ENCODE assay signal across 16 cellular contexts in the genomic region with DNA sequence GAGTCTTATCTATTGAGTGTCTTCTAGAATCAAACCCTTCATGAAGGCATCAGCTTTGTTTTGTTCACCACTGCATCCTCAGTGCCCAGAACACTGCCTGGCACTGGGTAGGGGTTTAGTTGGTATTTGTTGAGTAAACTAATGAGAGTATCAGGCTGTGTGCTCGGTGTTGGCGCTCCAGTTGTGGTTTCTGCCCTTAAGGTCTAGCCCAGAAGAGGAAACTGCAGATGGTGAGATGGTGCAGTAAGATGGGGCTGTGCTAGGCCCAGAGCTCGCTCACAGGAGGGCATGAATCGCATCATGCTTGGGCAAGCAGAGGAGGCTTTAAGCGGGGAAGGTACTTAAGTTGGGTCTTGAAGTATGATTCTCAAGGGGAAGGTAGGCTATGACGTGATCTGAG.
"Had no signal": no experiment of that assay in that cellular context is flagged by ENCODE, and none has a peak within 500 bp of the region (broad histone marks: within the 10 kb centered on the region; RNA-seq: fewer than 3 reads in every experiment).

No MANE protein-coding gene starts in this region.

- H2AFZ ChIP-seq: hepatocyte had no signal

- H3K4me1 ChIP-seq: left ventricle myocardium inferior, stomach, transverse colon had no signal

- ATAC-seq: left cardiac atrium, lower lobe of right lung had no signal

- H3K9me3 ChIP-seq: left ventricle myocardium inferior, lower lobe of right lung, stomach, thoracic aorta, transverse colon had no signal

- H3K4me2 ChIP-seq: hepatocyte had no signal

- DNase-seq: foreskin melanocyte; head of caudate nucleus; kidney; left cardiac atrium; left ventricle myocardium inferior; lower lobe of right lung; natural killer cell; posterior cingulate gyrus; small intestine; stimulated activated CD4-positive, alpha-beta T cell treated with anti-CD3 and anti-CD28 coated beads, Interleukin-12 subunit alpha, Interleukin-12 subunit beta, amount 100 ng/mL, for 4 hours; stimulated activated naive CD4-positive, alpha-beta T cell; stomach; substantia nigra; transverse colon had no signal

- H3K27me3 ChIP-seq: transverse colon had no signal

- FAIRE-seq: kidney, small intestine had no signal

- H3K36me3 ChIP-seq: left ventricle myocardium inferior, lower lobe of right lung, stomach, thoracic aorta, transverse colon had no signal

- H3K79me2 ChIP-seq: hepatocyte had no signal

- H3K27ac ChIP-seq: hepatocyte, left ventricle myocardium inferior, stomach, thoracic aorta, transverse colon had no signal

- H3K4me3 ChIP-seq: hepatocyte, left ventricle myocardium inferior, lower lobe of right lung, stomach, thoracic aorta, transverse colon had no signal
